ENCODE assay signal across 7 cellular contexts in the genomic region with DNA sequence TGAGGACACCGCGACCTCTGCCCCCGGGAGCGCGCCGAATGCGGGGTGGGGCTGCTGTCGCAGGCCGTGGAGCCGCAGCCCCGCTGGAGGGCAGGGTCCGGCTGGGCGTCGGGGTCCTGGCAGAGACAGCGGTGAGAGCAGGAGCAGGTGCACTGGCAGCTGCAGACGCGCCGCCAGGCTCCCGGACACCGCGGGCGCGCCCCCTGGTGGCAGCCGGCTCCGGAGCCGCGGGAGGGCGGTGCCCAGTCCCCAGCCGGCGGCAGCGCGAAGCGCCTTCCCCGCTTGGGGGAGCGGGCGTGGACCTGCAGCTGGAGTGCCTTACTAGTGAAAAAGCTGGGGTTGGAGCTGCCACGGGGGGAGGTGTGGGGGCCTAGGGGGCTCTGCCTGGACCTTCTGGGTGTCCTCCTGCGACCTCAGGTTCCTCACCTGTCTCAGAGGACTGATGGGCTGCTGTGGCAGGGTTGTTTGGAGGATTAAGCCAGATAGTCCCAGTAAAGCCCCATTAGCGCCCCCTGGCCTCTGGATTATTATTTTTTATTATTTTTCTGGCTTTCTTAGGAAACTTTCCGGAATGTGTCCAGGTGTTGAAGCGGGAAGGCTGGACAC.
DNase-seq lines count a peak whose midpoint lies in the region; ATAC-seq and TF ChIP-seq lines count a peak whose summit lies in the region.
"Not testable (repeated sequence)": the region's sequence is repeated elsewhere in the genome, so short reads cannot be mapped to it uniquely, and the experiment has no call there.

No MANE protein-coding gene starts in this region.

- not testable (repeated sequence) for H3K4me1 Mint-ChIP-seq in WTC11; MCF 10A (ENCODE audit: insufficient read depth, unreplicated experiment)

- H3K36me3 Mint-ChIP-seq in WTC11; MCF 10A (ENCODE audit: insufficient read depth, unreplicated experiment): not testable (repeated sequence)

- not testable (repeated sequence) for H3K27ac ChIP-seq in iPS DF 6.9 (ENCODE audit: low read length)

- H3K4me1 ChIP-seq in iPS DF 6.9 (ENCODE audit: control insufficient read depth, insufficient read depth, low read length) = not testable (repeated sequence)

- not testable (repeated sequence) for H3K27ac Mint-ChIP-seq in WTC11; MCF 10A (ENCODE audit: low read depth, unreplicated experiment)

- TF ChIP-seq CTCF in GM13977 (IDR thresholded peaks at IDR 0.05; ENCODE audit: extremely low read depth, insufficient read depth, missing control alignments) (peak; percentile 84), WTC11 (IDR thresholded peaks at IDR 0.05) (peak; percentile 81), MCF 10A (IDR thresholded peaks at IDR 0.05; ENCODE audit: unreplicated experiment) (peak; percentile 65)

- ATAC-seq in HG02763 (IDR thresholded peaks at IDR 0.05; ENCODE audit: unreplicated experiment) = peak; percentile 77
- peak; percentile 72 for ATAC-seq in WTC11

- H3K9me3 ChIP-seq in iPS DF 6.9 (ENCODE audit: control insufficient read depth, insufficient read depth, low read length) = not testable (repeated sequence)

- POLR2A ChIA-PET in WTC11 (lab: Charles Lee) = not testable (repeated sequence)
- POLR2A ChIA-PET in MCF 10A (lab: Yijun Ruan, JAX) = interaction anchor here (0.6 kb wide), 1 partner anchor 64 kb away, joined by 3 read pairs; no protein-coding TSS in a partner anchor

- H3K4me3 Mint-ChIP-seq in WTC11 = peak overlapping the region; percentile 72
- H3K4me3 Mint-ChIP-seq in MCF 10A (ENCODE audit: unreplicated experiment) = peak overlapping the region; percentile 72

- DNase-seq in GM13977 (ENCODE audit: low spot score) (peak; percentile 84), NCI-H1417 (lab: John Stamatoyannopoulos, UW) (peak; percentile 49 to 70 (median 66)), WTC11 (ENCODE audit: low spot score) (peak; percentile 84), MCF 10A (ENCODE audit: unreplicated experiment) (peak; percentile 69), skeletal muscle cell (ENCODE audit: low read depth) (peak; percentile 4)
- not testable (repeated sequence) for DNase-seq in iPS DF 6.9 (ENCODE audit: low read depth, low spot score)

- intact Hi-C loops in MCF 10A (cut with micrococcal nuclease) = loop anchor here (1.0 kb wide), 1 partner anchor 128 kb away; no protein-coding TSS in a partner anchor

- H3K9me3 Mint-ChIP-seq in WTC11; MCF 10A (ENCODE audit: unreplicated experiment): not testable (repeated sequence)

- CTCF ChIA-PET in WTC11 (lab: Charles Lee) = interaction anchor here (0.6 to 2.9 kb wide), 14 partner anchors 14 to 598 kb away, joined by 3 to 40 read pairs (median 4); no protein-coding TSS in a partner anchor
- CTCF ChIA-PET in MCF 10A (lab: Yijun Ruan, JAX) = interaction anchor here (0.6 to 3.6 kb wide), 18 partner anchors 15 to 1810 kb away, joined by 3 to 50 read pairs (median 4); no protein-coding TSS in a partner anchor

- H3K27me3 ChIP-seq in iPS DF 6.9 (ENCODE audit: control insufficient read depth, insufficient read depth, low read length) = not testable (repeated sequence)

- not testable (repeated sequence) for H3K36me3 ChIP-seq in iPS DF 6.9 (ENCODE audit: control insufficient read depth, insufficient read depth, low read length)

- H3K27me3 Mint-ChIP-seq in WTC11 (ENCODE audit: low read depth) = peaks cover 35% of the 10 kb centered on the region
- peaks cover 12% of the 10 kb centered on the region for H3K27me3 Mint-ChIP-seq in MCF 10A (ENCODE audit: insufficient read depth, unreplicated experiment)

- WGBS in iPS DF 6.9 (ENCODE audit: insufficient coverage, insufficient read length) = no CpG with 5 or more reads among the region's 41 CpGs

- peak overlapping the region; percentile 21; the same call in 1 of the 2 replicates for H3K4me3 ChIP-seq in iPS DF 6.9 (ENCODE audit: low read length)
- peak overlapping the region; percentile 53 for H3K4me3 ChIP-seq in skeletal muscle cell (ENCODE audit: low read depth, low read length)

- not testable (repeated sequence) for BruUV-seq in MCF 10A (replicated peaks; lab: Mats Ljungman, UMichigan)

- in situ Hi-C loops in GM13977 (cut with MboI; ENCODE audit: low pct_unique_long_range_greater_than_20kb, low sequenced_read_pairs, unreplicated experiment) = not testable (repeated sequence)

TF ChIP-seq in WTC11, 78 proteins besides CTCF, POLR2A, EP300 and RAD21:
- TF ChIP-seq TEAD1 (CRISPR knock-in tag; IDR thresholded peaks at IDR 0.05) (peak; percentile 65; the same call in 1 of the 2 replicates), RELA (CRISPR knock-in tag; IDR thresholded peaks at IDR 0.05; ENCODE audit: borderline replicate concordance) (0 out of 2 replicates have a peak, but pooled peaks have one; percentile 70), HMGXB4 (CRISPR knock-in tag; IDR thresholded peaks at IDR 0.05) (peak; percentile 80), TP53 (CRISPR knock-in tag; IDR thresholded peaks at IDR 0.05) (peak; percentile 60; the same call in 1 of the 2 replicates), MAX (CRISPR knock-in tag; IDR thresholded peaks at IDR 0.05) (peak; percentile 85; the same call in 1 of the 2 replicates), ZNF138 (CRISPR knock-in tag; conservative IDR thresholded peaks at IDR 0.05) (peak; percentile 81; the same call in 1 of the 2 replicates), FOXP1 (CRISPR knock-in tag; IDR thresholded peaks at IDR 0.05; ENCODE audit: borderline replicate concordance) (peak; percentile 66; the same call in 1 of the 2 replicates)
TF ChIP-seq in WTC11: peak in this region for 7; not testable (repeated sequence) for 71.
